34 cellular contexts compared by ENCODE assay signal in genomic region chr22:35455529-35455928, GRCh38.
"Had no signal": no experiment of that assay in that cellular context is flagged by ENCODE, and none has a peak within 500 bp of the region (broad histone marks: within the 10 kb centered on the region; RNA-seq: fewer than 3 reads in every experiment).

No MANE protein-coding gene starts in this region.

- H3K27ac ChIP-seq: adrenal gland, ascending aorta, cardiac muscle cell, VCaP had no signal

- H3K27me3 ChIP-seq: adrenal gland, ascending aorta, cardiac muscle cell had no signal

- FAIRE-seq: bronchial epithelial cell, TTC549 had no signal

- H3K4me3 ChIP-seq: adrenal gland, ascending aorta, cardiac muscle cell had no signal

- H3K4me1 ChIP-seq: adrenal gland, ascending aorta had no signal

- DNase-seq: activated B cell treated with CpG ODN at 0.5 μM for 24 hours; activated CD4-positive, alpha-beta memory T cell treated with anti-CD3 and anti-CD28 coated beads for 36 hours; activated CD4-positive, alpha-beta T cell treated with anti-CD3 and anti-CD28 coated beads for 4 hours; activated CD4-positive, alpha-beta T cell treated with anti-CD3 and anti-CD28 coated beads, Interleukin-2, amount 10 ng/mL, durations not matched to agents 24 days and 14 days; activated CD4-positive, alpha-beta T cell treated with anti-CD3 and anti-CD28 coated beads, Interleukin-2, amount 50 U/mL, for 1 hour; activated CD4-positive, alpha-beta T cell treated with anti-CD3 and anti-CD28 coated beads, Interleukin-2, amount 50 U/mL, for 4 hours; activated CD4-positive, CD25-positive, alpha-beta regulatory T cell treated with anti-CD3 and anti-CD28 coated beads, Interleukin-2, amount 50 U/mL, for 72 hours; activated CD8-positive, alpha-beta memory T cell treated with anti-CD3 and anti-CD28 coated beads, Interleukin-2, amount 50 U/mL, for 4 hours; activated CD8-positive, alpha-beta T cell treated with anti-CD3 and anti-CD28 coated beads for 36 hours; activated effector memory CD4-positive, alpha-beta T cell treated with anti-CD3 and anti-CD28 coated beads, Interleukin-2, amount 50 U/mL, for 16 hours; activated gamma-delta T cell treated with Interleukin-2 at 50 U/mL for 16 hours; activated naive CD4-positive, alpha-beta T cell; activated naive CD4-positive, alpha-beta T cell treated with anti-CD3 and anti-CD28 coated beads for 36 hours; activated naive CD4-positive, alpha-beta T cell treated with anti-CD3 and anti-CD28 coated beads, Interleukin-2, amount 50 U/mL, for 16 hours; activated naive CD8-positive, alpha-beta T cell treated with anti-CD3 and anti-CD28 coated beads for 36 hours; activated T-cell treated with anti-CD3 and anti-CD28 coated beads for 4 hours; activated T-cell treated with anti-CD3 and anti-CD28 coated beads, Interleukin-2, amount 50 U/mL, for 1 hour; activated T-cell treated with anti-CD3 and anti-CD28 coated beads, Interleukin-2, amount 50 U/mL, for 4 hours; activated T-cell treated with anti-CD3 and anti-CD28 coated beads, Interleukin-2, amount 50 U/mL, for 72 hours; adrenal gland; amygdala; anterior cingulate cortex; caudate nucleus; cerebellar nuclear complex; T-helper 1 cell; T-helper 2 cell; T-helper 9 cell had no signal

- H3K9me3 ChIP-seq: adrenal gland, ascending aorta had no signal

- H3K36me3 ChIP-seq: adrenal gland, ascending aorta, cardiac muscle cell had no signal

- ATAC-seq: activated CD8-positive, alpha-beta T cell treated with anti-CD3 and anti-CD28 coated beads for 36 hours; activated naive CD4-positive, alpha-beta T cell treated with anti-CD3 and anti-CD28 coated beads, Interleukin-2, amount 50 U/mL, for 72 hours; activated T-cell treated with anti-CD3 and anti-CD28 coated beads, Interleukin-2, amount 50 U/mL, for 4 hours; activated T-cell treated with anti-CD3 and anti-CD28 coated beads, Interleukin-2, amount 50 U/mL, for 72 hours; activated T-helper 17 cell treated with anti-CD3 and anti-CD28 coated beads, Interleukin-2, amount 50 U/mL, for 72 hours had no signal
